Comparison of ENCODE assay signal across 26 cellular contexts in genomic region chr19:30492581-30492980, GRCh38.
A peak's percentile ranks its signal among the peaks of the same experiment; 100 is the strongest.
DNase-seq lines count a peak whose midpoint lies in the region; ATAC-seq, FAIRE-seq and TF ChIP-seq lines count a peak whose summit lies in the region.
"Had no signal": no experiment of that assay in that cellular context is flagged by ENCODE, and none has a peak within 500 bp of the region (broad histone marks: within the 10 kb centered on the region; RNA-seq: fewer than 3 reads in every experiment).

No MANE protein-coding gene starts in this region.

- peak overlapping the region; percentile 22 for H3K4me3 ChIP-seq in HUES48 (ENCODE audit: low read depth, low read length)
- H3K4me3 ChIP-seq in H1 (ENCODE audit: extremely low read depth in 1 of 4, insufficient read depth in 2 of 4, low read depth in 3 of 4, low read length in 4 of 4), result peak overlapping the region in 1 of 4 experiments; percentile 30; a peak in 2 of 8 replicates
- H3K4me3 ChIP-seq in skeletal muscle satellite cell (ENCODE audit: low read length), result peak overlapping the region; percentile 33
- H3K4me3 ChIP-seq in foreskin fibroblast (ENCODE audit: low read depth in 1 of 2, low read length in 2 of 2), result no peak overlapping the region
- H3K4me3 ChIP-seq: BLaER1 treated with 17β-estradiol and CSF1 and Interleukin-3, amounts not matched to agents 10 nM and 100 nM; psoas muscle; tibial nerve had no signal

- H3K4me2 ChIP-seq in H1 (ENCODE audit: insufficient read depth in 1 of 2, low read depth in 2 of 2, low read length in 2 of 2), result peak overlapping the region; percentile 24 to 58; a peak in 3 of 4 replicates
- H3K4me2 ChIP-seq in skeletal muscle satellite cell (ENCODE audit: low read length), result peak overlapping the region; percentile 58
- H3K4me2 ChIP-seq: BLaER1 treated with 17β-estradiol and CSF1 and Interleukin-3, amounts not matched to agents 10 nM and 100 nM had no signal

- H3K9ac ChIP-seq in HUES48 (ENCODE audit: low read depth, low read length) (no peak overlapping the region), H1 (replicated peaks in 1 of 4; ENCODE audit: extremely low read depth in 1 of 4, low read depth in 3 of 4, low read length in 3 of 4) (no peak overlapping the region), skeletal muscle satellite cell (ENCODE audit: low read depth, low read length) (peak overlapping the region; percentile 14)
- H3K9ac ChIP-seq: BLaER1 treated with 17β-estradiol and CSF1 and Interleukin-3, amounts not matched to agents 10 nM and 100 nM had no signal

- no peaks in the 10 kb centered on the region for H3K36me3 Mint-ChIP-seq in chondrocyte (ENCODE audit: low read depth)
- H3K36me3 Mint-ChIP-seq: activated CD4-positive, alpha-beta memory T cell treated with anti-CD3 and anti-CD28 coated beads for 36 hours; natural killer cell treated with Interleukin-12 subunit alpha and Interleukin-12 subunit beta and Interleukin-15 and Interleukin-18, amount 100 ng/mL, for 72 hours had no signal

- H2BK120ac ChIP-seq in H1 (replicated peaks; ENCODE audit: low read depth, low read length), result no peak overlapping the region

- H3K36me3 ChIP-seq in HUES48 (ENCODE audit: control insufficient read depth, insufficient read depth, low read length) (no peaks in the 10 kb centered on the region), H1 (ENCODE audit: control insufficient read depth in 2 of 4, insufficient read depth in 4 of 4, low read length in 3 of 4) (no peaks in the 10 kb centered on the region), skeletal muscle satellite cell (ENCODE audit: insufficient read depth, low read length) (no peaks in the 10 kb centered on the region)
- H3K36me3 ChIP-seq: BLaER1 treated with 17β-estradiol and CSF1 and Interleukin-3, amounts not matched to agents 10 nM and 100 nM; tibial nerve had no signal

- H2BK20ac ChIP-seq in H1 (ENCODE audit: low read length), result 0 out of 2 replicates have a peak overlapping the region, but pooled peaks have one; percentile 25

- H3K27me3 ChIP-seq in HUES48 (ENCODE audit: control insufficient read depth, insufficient read depth, low read length), result no peaks in the 10 kb centered on the region
- H3K27me3 ChIP-seq in H1 (replicated peaks in 1 of 4; ENCODE audit: control insufficient read depth in 3 of 4, extremely low read depth in 1 of 4, insufficient read depth in 3 of 4, low read length in 3 of 4), result no peaks in the 10 kb centered on the region
- H3K27me3 ChIP-seq in skeletal muscle satellite cell (ENCODE audit: control insufficient read depth, insufficient read depth, low read length), result no peaks in the 10 kb centered on the region
- H3K27me3 ChIP-seq: BLaER1 treated with 17β-estradiol and CSF1 and Interleukin-3, amounts not matched to agents 10 nM and 100 nM; tibial nerve had no signal

- H3K4me1 Mint-ChIP-seq in chondrocyte (ENCODE audit: low read depth), result no peaks in the 10 kb centered on the region

- no peak for TF ChIP-seq EP300 in H1 (IDR thresholded peaks at IDR 0.05; ENCODE audit: borderline replicate concordance in 1 of 2, low read depth in 2 of 2, low read length in 2 of 2)

- no peak overlapping the region for H4K8ac ChIP-seq in H1 (ENCODE audit: extremely low read depth, insufficient read depth, low read length)

- H3K4me3 Mint-ChIP-seq in chondrocyte (ENCODE audit: unreplicated experiment), result no peak overlapping the region
- H3K4me3 Mint-ChIP-seq: activated CD4-positive, alpha-beta memory T cell treated with anti-CD3 and anti-CD28 coated beads for 36 hours; activated T-helper 1 cell treated with anti-CD3 and anti-CD28 coated beads, Interleukin-12 subunit alpha, Interleukin-12 subunit beta, Interleukin-2, Interleukin-4 antibody, amounts not matched to agents 30 ng/mL and 10 ng/mL and 1 ng/mL, durations not matched to agents 14 hours and 24 hours and 36 hours; effector memory CD8-positive, alpha-beta T cell; natural killer cell treated with Interleukin-12 subunit alpha and Interleukin-12 subunit beta and Interleukin-15 and Interleukin-18, amount 100 ng/mL, for 72 hours had no signal

- no peak overlapping the region for H3K23ac ChIP-seq in H1 (ENCODE audit: insufficient read length)

- H3K27ac Mint-ChIP-seq in chondrocyte (ENCODE audit: unreplicated experiment), result no peak overlapping the region
- H3K27ac Mint-ChIP-seq: activated CD4-positive, alpha-beta memory T cell treated with anti-CD3 and anti-CD28 coated beads for 36 hours; activated T-helper 1 cell treated with anti-CD3 and anti-CD28 coated beads, Interleukin-12 subunit alpha, Interleukin-12 subunit beta, Interleukin-2, Interleukin-4 antibody, amounts not matched to agents 30 ng/mL and 10 ng/mL and 1 ng/mL, durations not matched to agents 14 hours and 24 hours and 36 hours; effector memory CD8-positive, alpha-beta T cell; natural killer cell treated with Interleukin-12 subunit alpha and Interleukin-12 subunit beta and Interleukin-15 and Interleukin-18, amount 100 ng/mL, for 72 hours had no signal

- no peak overlapping the region for H2AK5ac ChIP-seq in H1 (ENCODE audit: low read depth, low read length)

- CTCF ChIA-PET in H1 (lab: Charles Lee; ENCODE audit: partially characterized antibody), result interaction anchor here (1.6 to 1.8 kb wide), 2 partner anchors 14 to 156 kb away, joined by 3 read pairs; no protein-coding TSS in a partner anchor

- no peaks in the 10 kb centered on the region for H3K79me1 ChIP-seq in H1 (ENCODE audit: low read depth, low read length)

- 20% methylated on average over 9 of the region's 9 CpGs; no CpG with 5 or more reads in 1 of the 2 experiments for WGBS in H1 (ENCODE audit: extremely low coverage in 1 of 2, insufficient coverage in 1 of 2, insufficient read length in 1 of 2, insufficient replicate concordance in 2 of 2, low coverage in 1 of 2, low lambda C conversion rate in 2 of 2, missing lambda C conversion rate in 1 of 2), 2 experiments

- H3K23me2 ChIP-seq in H1 (ENCODE audit: low read depth, low read length), result no peaks in the 10 kb centered on the region

- H2BK12ac ChIP-seq in H1 (ENCODE audit: low read depth, low read length), result no peak overlapping the region

- H3K18ac ChIP-seq in H1 (ENCODE audit: extremely low read depth, low read length), result no peak overlapping the region

- no peaks in the 10 kb centered on the region for H3K27me3 Mint-ChIP-seq in chondrocyte (ENCODE audit: low read depth)

- ATAC-seq in GM21367 (IDR thresholded peaks at IDR 0.05; ENCODE audit: unreplicated experiment), result no peak
- ATAC-seq: effector memory CD8-positive, alpha-beta T cell; natural killer cell treated with Interleukin-12 subunit alpha and Interleukin-12 subunit beta and Interleukin-15 and Interleukin-18, amount 100 ng/mL, for 72 hours; Panc1; psoas muscle; sciatic nerve had no signal

- H3K9me3 Mint-ChIP-seq in chondrocyte (ENCODE audit: low read depth), result no peaks in the 10 kb centered on the region
- H3K9me3 Mint-ChIP-seq: activated CD4-positive, alpha-beta memory T cell treated with anti-CD3 and anti-CD28 coated beads for 36 hours; activated T-helper 1 cell treated with anti-CD3 and anti-CD28 coated beads, Interleukin-12 subunit alpha, Interleukin-12 subunit beta, Interleukin-2, Interleukin-4 antibody, amounts not matched to agents 30 ng/mL and 10 ng/mL and 1 ng/mL, durations not matched to agents 14 hours and 24 hours and 36 hours; effector memory CD8-positive, alpha-beta T cell; natural killer cell treated with Interleukin-12 subunit alpha and Interleukin-12 subunit beta and Interleukin-15 and Interleukin-18, amount 100 ng/mL, for 72 hours had no signal

- no peak overlapping the region for H2BK5ac ChIP-seq in H1 (ENCODE audit: low read depth, low read length)

- TF ChIP-seq POLR2A in H1 (IDR thresholded peaks at IDR 0.05; ENCODE audit: control extremely low read depth in 1 of 2, low read depth in 2 of 2, low read length in 2 of 2), result no peak

- no peak overlapping the region for H4K5ac ChIP-seq in H1 (ENCODE audit: insufficient read length, low read depth, low read length)

- no peak for TF ChIP-seq RAD21 in H1 (IDR thresholded peaks at IDR 0.05 in 1 of 2, conservative IDR thresholded peaks at IDR 0.05 in 1 of 2; ENCODE audit: low read depth in 2 of 2, low read length in 2 of 2)

- H3K4me1 ChIP-seq in HUES48 (ENCODE audit: control insufficient read depth, insufficient read depth, low read length) (peaks cover 27% of the 10 kb centered on the region), H1 (replicated peaks in 1 of 4; ENCODE audit: control insufficient read depth in 3 of 4, insufficient read depth in 4 of 4, low read length in 3 of 4) (peaks cover 2 to 16% (median 9%) of the 10 kb centered on the region in 4 experiments; a peak in 6 of 7 replicates), skeletal muscle satellite cell (ENCODE audit: control insufficient read depth, insufficient read depth, low read length) (peaks cover 5% of the 10 kb centered on the region)
- H3K4me1 ChIP-seq: psoas muscle had no signal

- H3K27ac ChIP-seq in HUES48 (ENCODE audit: low read depth, low read length) (no peak overlapping the region), H1 (ENCODE audit: low read depth, low read length) (no peak overlapping the region)
- H3K27ac ChIP-seq: BLaER1 treated with 17β-estradiol and CSF1 and Interleukin-3, amounts not matched to agents 10 nM and 100 nM; psoas muscle had no signal

- FAIRE-seq in H1 (lab: Jason Lieb, UNC), result no peak

- no peak overlapping the region for H3K14ac ChIP-seq in H1 (ENCODE audit: insufficient read length)

- TF ChIP-seq CTCF in H1 (IDR thresholded peaks at IDR 0.05; ENCODE audit: control extremely low read depth in 1 of 3, insufficient read depth in 1 of 3, low read depth in 1 of 3, low read length in 3 of 3), result no peak
- TF ChIP-seq CTCF in chondrocyte (IDR thresholded peaks at IDR 0.05), result no peak
- no peak for TF ChIP-seq CTCF in foreskin fibroblast (IDR thresholded peaks at IDR 0.05; ENCODE audit: low read depth, low read length)

- POLR2A ChIA-PET in H1 (lab: Charles Lee; ENCODE audit: partially characterized antibody), result no interaction called here

- H3K4ac ChIP-seq in H1 (replicated peaks; ENCODE audit: insufficient read length, low read depth, low read length), result no peak overlapping the region

- peak overlapping the region; percentile 34; the same call in 1 of the 2 replicates for H2BK15ac ChIP-seq in H1 (ENCODE audit: low read length)

- H3K56ac ChIP-seq in H1 (replicated peaks; ENCODE audit: insufficient read length, low read depth, low read length), result no peak overlapping the region

- H3K9me3 ChIP-seq in HUES48 (ENCODE audit: control insufficient read depth, insufficient read depth, low read length) (no peaks in the 10 kb centered on the region), H1 (ENCODE audit: insufficient read depth in 2 of 2, low read depth in 1 of 2, low read length in 1 of 2) (no peaks in the 10 kb centered on the region), skeletal muscle satellite cell (replicated peaks; ENCODE audit: low read length) (no peaks in the 10 kb centered on the region)
- H3K9me3 ChIP-seq: BLaER1 treated with 17β-estradiol and CSF1 and Interleukin-3, amounts not matched to agents 10 nM and 100 nM; psoas muscle; tibial nerve had no signal

- no peak overlapping the region for H4K91ac ChIP-seq in H1 (replicated peaks; ENCODE audit: insufficient read length, low read length)

- H2AFZ ChIP-seq in H1 (ENCODE audit: low read length), result no peak overlapping the region

- DNase-seq in NCI-H2171 (lab: John Stamatoyannopoulos, UW) (peak; percentile 66), H1 (ENCODE audit: low read depth in 1 of 2, low spot score in 2 of 2) (peak in 1 of 2 experiments; percentile 2), chondrocyte (ENCODE audit: low spot score) (no peak), foreskin fibroblast (no peak)
- DNase-seq: activated CD4-positive, alpha-beta memory T cell treated with anti-CD3 and anti-CD28 coated beads for 36 hours; activated CD4-positive, alpha-beta T cell treated with anti-CD3 and anti-CD28 coated beads for 1 hour; activated naive CD4-positive, alpha-beta T cell treated with Interleukin-2 at 50 U/mL for 16 hours; central memory CD4-positive, alpha-beta T cell; DMS79; effector memory CD8-positive, alpha-beta T cell; GF-D8; KBM-7; NCI-H1417; psoas muscle; Right ventricle myocardium superior; stimulated activated CD4-positive, alpha-beta T cell treated with anti-CD3 and anti-CD28 coated beads, Interleukin-4, amount 100 ng/mL, for 4 hours; T-helper 2 cell had no signal

- no peaks in the 10 kb centered on the region for H3K79me2 ChIP-seq in H1 (ENCODE audit: control insufficient read depth in 1 of 2, insufficient read depth in 2 of 2, low read length in 2 of 2)

- H4K20me1 ChIP-seq in H1 (replicated peaks in 1 of 2; ENCODE audit: control insufficient read depth in 1 of 2, insufficient read depth in 2 of 2, low read length in 2 of 2), result no peaks in the 10 kb centered on the region
- H4K20me1 ChIP-seq: BLaER1 treated with 17β-estradiol and CSF1 and Interleukin-3, amounts not matched to agents 10 nM and 100 nM had no signal

Comparison
In these comparisons a context has a peak if more than half of its experiments do, and no peak if none do; other contexts are left out.
1. H3K4me3 ChIP-seq: peak in HUES48 (single experiment) and skeletal muscle satellite cell (single experiment); none in foreskin fibroblast (0 of 2).